ENCODE assay signal across 1 cellular context in genomic region chr3:101561630-101562328, GRCh38.
A peak's percentile ranks its signal among the peaks of the same experiment; 100 is the strongest.
TF ChIP-seq lines count a peak whose summit lies in the region.

Gene TRMT10C, plus strand, starts transcription at chr3:101561868. Its CDS starts 2,914 bp downstream, at chr3:101564782.

TF ChIP-seq in WTC11, 78 proteins besides CTCF, POLR2A, EP300 and RAD21 (continued from another document):
- TF ChIP-seq ARID4B (CRISPR knock-in tag; IDR thresholded peaks at IDR 0.05; ENCODE audit: borderline replicate concordance) (no peak), NFE2L1 (CRISPR knock-in tag; IDR thresholded peaks at IDR 0.05) (peak; percentile 66; the same call in 1 of the 2 replicates), ZNF416 (CRISPR knock-in tag; IDR thresholded peaks at IDR 0.05) (no peak), TP53 (CRISPR knock-in tag; IDR thresholded peaks at IDR 0.05) (0 out of 2 replicates have a peak, but pooled peaks have one; percentile 48)
